Comparison of ENCODE assay signal across 1 cellular context in the genomic region with DNA sequence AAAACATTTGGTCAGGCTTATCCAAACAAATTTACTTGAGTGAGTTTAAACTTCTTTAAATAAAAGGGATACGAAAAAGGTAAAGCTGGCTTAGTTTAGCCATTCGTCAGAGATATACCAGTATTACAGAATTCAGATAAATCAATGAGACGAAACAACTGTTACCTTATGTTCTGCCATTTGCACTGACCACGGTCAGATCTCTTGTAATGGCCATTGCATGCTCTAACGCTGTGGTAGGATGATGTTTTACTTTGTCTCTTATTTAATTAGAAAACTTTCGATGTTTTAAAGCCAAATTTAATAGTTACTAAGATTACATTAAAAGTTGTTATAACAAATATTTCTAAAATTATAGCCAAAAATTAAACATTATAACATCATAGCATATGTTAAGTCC.
TF ChIP-seq lines count a peak whose summit lies in the region.

No MANE protein-coding gene starts in this region.

TF ChIP-seq in K562, 482 proteins besides CTCF, POLR2A, EP300 and RAD21 (continued from another document):
- TF ChIP-seq, protein P1, sequence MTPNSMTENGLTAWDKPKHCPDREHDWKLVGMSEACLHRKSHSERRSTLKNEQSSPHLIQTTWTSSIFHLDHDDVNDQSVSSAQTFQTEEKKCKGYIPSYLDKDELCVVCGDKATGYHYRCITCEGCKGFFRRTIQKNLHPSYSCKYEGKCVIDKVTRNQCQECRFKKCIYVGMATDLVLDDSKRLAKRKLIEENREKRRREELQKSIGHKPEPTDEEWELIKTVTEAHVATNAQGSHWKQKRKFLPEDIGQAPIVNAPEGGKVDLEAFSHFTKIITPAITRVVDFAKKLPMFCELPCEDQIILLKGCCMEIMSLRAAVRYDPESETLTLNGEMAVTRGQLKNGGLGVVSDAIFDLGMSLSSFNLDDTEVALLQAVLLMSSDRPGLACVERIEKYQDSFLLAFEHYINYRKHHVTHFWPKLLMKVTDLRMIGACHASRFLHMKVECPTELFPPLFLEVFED (CRISPR knock-in tag; conservative IDR thresholded peaks at IDR 0.05) = no peak
- no peak for TF ChIP-seq CEBPB (tag; IDR thresholded peaks at IDR 0.05)
